15 cellular contexts compared by ENCODE assay signal in genomic region chr1:213375002-213375401, GRCh38.
A peak's percentile ranks its signal among the peaks of the same experiment; 100 is the strongest.
DNase-seq lines count a peak whose midpoint lies in the region; ATAC-seq, FAIRE-seq and TF ChIP-seq lines count a peak whose summit lies in the region.
"Had no signal": no experiment of that assay in that cellular context is flagged by ENCODE, and none has a peak within 500 bp of the region (broad histone marks: within the 10 kb centered on the region; RNA-seq: fewer than 3 reads in every experiment).

No MANE protein-coding gene starts in this region.

- 95% methylated on average over 4 of the region's 4 CpGs for WGBS in HepG2 (ENCODE audit: low lambda C conversion rate)
- WGBS in right lobe of liver (ENCODE audit: insufficient coverage, low coverage, low lambda C conversion rate, missing lambda C conversion rate) = 90% methylated on average over 4 of the region's 4 CpGs

- no peak for TF ChIP-seq CTCF in HepG2 (CRISPR knock-in tag; IDR thresholded peaks at IDR 0.05)
- no peak for TF ChIP-seq CTCF in right lobe of liver (IDR thresholded peaks at IDR 0.05)

- no peak for DNase-seq in HepG2 (ENCODE audit: low spot score)
- no peak for DNase-seq in right lobe of liver
- DNase-seq in HTR-8/SVneo (ENCODE audit: insufficient read length, low spot score) = no peak
- DNase-seq in DMS53 treated with DMSO at 0.1 percent for 48 hours (lab: John Stamatoyannopoulos, UW; ENCODE audit: unreplicated experiment) = no peak
- DNase-seq in NCI-H2227 (lab: John Stamatoyannopoulos, UW; ENCODE audit: unreplicated experiment) = no peak
- DNase-seq in GM19238 (ENCODE audit: insufficient read length, low spot score) = no peak
- DNase-seq: DMS79 had no signal

- no peak for TF ChIP-seq POLR2A in HepG2 (IDR thresholded peaks at IDR 0.05; ENCODE audit: insufficient read depth in 1 of 2, low read depth in 2 of 2, low read length in 2 of 2)
- TF ChIP-seq POLR2A in right lobe of liver (IDR thresholded peaks at IDR 0.05) = no peak

- in situ Hi-C loops in HepG2 (cut with HindIII; ENCODE audit: extremely low pct_ligation_motif_present, low pct_unique_long_range_greater_than_20kb) = loop anchor here (10.0 kb wide), 2 partner anchors 610 to 750 kb away; partner anchors contain the start of gene PROX1

- no peak overlapping the region for H3K4me3 ChIP-seq in HepG2 (replicated peaks in 1 of 3; ENCODE audit: insufficient read depth in 1 of 3, low read depth in 2 of 3, low read length in 3 of 3)
- H3K4me3 ChIP-seq in right lobe of liver = no peak overlapping the region
- H3K4me3 ChIP-seq: BLaER1, GM23338 had no signal

- H3K27ac ChIP-seq in HepG2 (ENCODE audit: extremely low read length, insufficient read depth, low read length) (no peak overlapping the region), right lobe of liver (no peak overlapping the region)
- H3K27ac ChIP-seq: 22Rv1, BLaER1, C4-2B had no signal

- POLR2A ChIA-PET in HepG2 (lab: Yijun Ruan, JAX) = no interaction called here

- no TSS peak for BruUV-seq in HepG2 (replicated peaks; lab: Mats Ljungman, UMichigan)

- TF ChIP-seq RAD21 in HepG2 (CRISPR knock-in tag; IDR thresholded peaks at IDR 0.05) = no peak

- CTCF ChIA-PET in HepG2 (lab: Yijun Ruan, JAX; ENCODE audit: low intra/inter-chr PET ratio, low total read pairs) = no interaction called here

- ATAC-seq in HepG2 = no peak
- no peak for ATAC-seq in right lobe of liver
- ATAC-seq in GM18511 (IDR thresholded peaks at IDR 0.05; ENCODE audit: unreplicated experiment) = no peak
- ATAC-seq: CD8-positive, alpha-beta T cell had no signal

- intact Hi-C loops in HepG2 (cut with micrococcal nuclease; ENCODE audit: unreplicated experiment) (loop anchor here (2.0 to 10.0 kb wide), 5 partner anchors 44 to 450 kb away; no protein-coding TSS in a partner anchor), right lobe of liver (cut with DNase I) (no loop called here)

- no peak overlapping the region for H2AFZ ChIP-seq in HepG2 (ENCODE audit: low read length)
- H2AFZ ChIP-seq: GM23338 had no signal

- H3K4me1 ChIP-seq in HepG2 (ENCODE audit: insufficient read depth, low read length) (peaks cover 92% of the 10 kb centered on the region), right lobe of liver (peaks cover 0 to 21% (median 10%) of the 10 kb centered on the region in 4 donors)
- H3K4me1 ChIP-seq: BLaER1 had no signal

- no peaks in the 10 kb centered on the region for H3K79me2 ChIP-seq in HepG2 (ENCODE audit: insufficient read depth, low read length)

- H3K9me3 ChIP-seq in HepG2 (ENCODE audit: low read length) = no peaks in the 10 kb centered on the region
- no peaks in the 10 kb centered on the region for H3K9me3 ChIP-seq in right lobe of liver
- H3K9me3 ChIP-seq: BLaER1 had no signal

- FAIRE-seq in HepG2 (lab: Jason Lieb, UNC) = no peak
- peak; percentile 85 for FAIRE-seq in HTR-8/SVneo (lab: Jason Lieb, UNC)
- peak; percentile 82 for FAIRE-seq in endometrium (lab: Jason Lieb, UNC)
- FAIRE-seq: A204.1 had no signal

- H3K27me3 ChIP-seq in HepG2 (ENCODE audit: control insufficient read depth in 1 of 2, insufficient read depth in 2 of 2, low read length in 2 of 2) = no peaks in the 10 kb centered on the region
- H3K27me3 ChIP-seq in right lobe of liver = no peaks in the 10 kb centered on the region
- H3K27me3 ChIP-seq: BLaER1 had no signal

- no peaks in the 10 kb centered on the region for H4K20me1 ChIP-seq in HepG2 (ENCODE audit: insufficient read depth, low read length)
- H4K20me1 ChIP-seq: BLaER1 had no signal

- H3K4me2 ChIP-seq in HepG2 (ENCODE audit: low read depth, low read length) = no peak overlapping the region
- H3K4me2 ChIP-seq: BLaER1, GM23338 had no signal

- H3K9ac ChIP-seq in HepG2 (ENCODE audit: insufficient read depth, low read depth, low read length) = no peak overlapping the region
- H3K9ac ChIP-seq: BLaER1 had no signal

- TF ChIP-seq EP300 in HepG2 (IDR thresholded peaks at IDR 0.05; ENCODE audit: low read depth in 2 of 2, low read length in 2 of 2) (no peak), HepG2 (CRISPR knock-in tag; IDR thresholded peaks at IDR 0.05; ENCODE audit: borderline replicate concordance) (no peak)

- H3K36me3 ChIP-seq in HepG2 (replicated peaks in 1 of 2; ENCODE audit: control insufficient read depth in 1 of 2, insufficient read depth in 2 of 2, low read length in 2 of 2) (no peaks in the 10 kb centered on the region), right lobe of liver (no peaks in the 10 kb centered on the region)
- H3K36me3 ChIP-seq: BLaER1 had no signal

TF ChIP-seq in HepG2, 621 proteins besides CTCF, POLR2A, EP300 and RAD21:
- TF ChIP-seq SP5 (CRISPR knock-in tag; IDR thresholded peaks at IDR 0.05; ENCODE audit: borderline replicate concordance, low read depth) (no peak), FOXO4 (CRISPR knock-in tag; conservative IDR thresholded peaks at IDR 0.05) (no peak), TBX2 (CRISPR knock-in tag; IDR thresholded peaks at IDR 0.05; ENCODE audit: borderline replicate concordance) (no peak), FOXK2 (IDR thresholded peaks at IDR 0.05) (0 out of 2 replicates have a peak, but pooled peaks have one; percentile 37), ZHX2 (IDR thresholded peaks at IDR 0.05; ENCODE audit: low read depth) (no peak), ZHX2 (CRISPR knock-in tag; IDR thresholded peaks at IDR 0.05; ENCODE audit: borderline replicate concordance) (no peak), PHB2 (IDR thresholded peaks at IDR 0.05; ENCODE audit: partially characterized antibody) (peak; percentile 59)
